ENCODE assay signal across 7 cellular contexts in genomic region chr17:51122473-51123115, GRCh38. TPM values are rescaled to one million over a fixed set of nuclear protein-coding genes. Genes with fewer than 3 reads are reported as not detected.
DNase-seq lines count a peak whose midpoint lies in the region; ATAC-seq and TF ChIP-seq lines count a peak whose summit lies in the region.
"Not testable (repeated sequence)": the region's sequence is repeated elsewhere in the genome, so short reads cannot be mapped to it uniquely, and the experiment has no call there.

No MANE protein-coding gene starts in this region.

- not testable (repeated sequence) for H4K8ac ChIP-seq in H9 (replicated peaks; ENCODE audit: insufficient read length, low read depth, low read length)

- peak overlapping the region; percentile 93 for H3K4me2 ChIP-seq in H9 (ENCODE audit: insufficient read depth, insufficient read length, low read length)

- not testable (repeated sequence) for H4K5ac ChIP-seq in H9 (ENCODE audit: insufficient read length, low read depth, low read length)

- H2AK5ac ChIP-seq in H9 (ENCODE audit: insufficient read length, low read length): not testable (repeated sequence)

- intact Hi-C loops in activated T-helper 2 cell treated with anti-CD3 and anti-CD28 coated beads, Interferon-gamma antibody, Interleukin-2, Interleukin-4, amounts not matched to agents 10 μg/mL and 5 μg/mL and 100 μg/mL, durations not matched to agents 14 hours and 24 hours and 36 hours (cut with micrococcal nuclease): loop anchor here (5.0 kb wide), 1 partner anchor 45 kb away; the partner anchor contains the start of gene NME2
- intact Hi-C loops in colonic mucosa (cut with DNase I): not testable (repeated sequence)

- H3K4me1 ChIP-seq in H9 (ENCODE audit: insufficient read depth, low read length); colonic mucosa; iPS-15b (ENCODE audit: control insufficient read depth, insufficient read depth, low read length): not testable (repeated sequence)
- peaks cover 39% of the 10 kb centered on the region for H3K4me1 ChIP-seq in SJSA1 (replicated peaks)

- H2BK120ac ChIP-seq in H9 (ENCODE audit: low read depth, low read length, poor library complexity, severe bottlenecking): not testable (repeated sequence)

- H2BK12ac ChIP-seq in H9 (ENCODE audit: insufficient read length, low read depth, low read length): not testable (repeated sequence)

- not testable (repeated sequence) for H3K9ac ChIP-seq in H9 (ENCODE audit: extremely low read depth, insufficient read length, low read length); iPS-15b (ENCODE audit: low read depth, low read length)
- peak overlapping the region in 1 of 2 donors; percentile 96 for H3K9ac ChIP-seq in colonic mucosa (ENCODE audit: low read depth in 2 of 2, low read length in 2 of 2)

- H3K27me3 ChIP-seq in H9 (ENCODE audit: insufficient read depth, low read length); SJSA1 (replicated peaks); colonic mucosa; iPS-15b (ENCODE audit: control insufficient read depth, insufficient read depth, low read length): not testable (repeated sequence)

- H3K27ac Mint-ChIP-seq in H9: peak overlapping the region; percentile 97 to 100 (median 99); a peak in 4 of 7 replicates
- peak overlapping the region; percentile 99 for H3K27ac Mint-ChIP-seq in activated T-helper 2 cell treated with anti-CD3 and anti-CD28 coated beads, Interferon-gamma antibody, Interleukin-2, Interleukin-4, amounts not matched to agents 10 μg/mL and 5 μg/mL and 100 μg/mL, durations not matched to agents 14 hours and 24 hours and 36 hours
- H3K27ac Mint-ChIP-seq in natural killer cell treated with Interleukin-12 subunit alpha and Interleukin-12 subunit beta and Interleukin-15 and Interleukin-18, amount 100 ng/mL, for 72 hours: peak overlapping the region; percentile 97 to 98

- not testable (repeated sequence) for DNase-seq in H9; SJSA1 (ENCODE audit: low read depth in 1 of 2, low spot score in 2 of 2); activated T-helper 2 cell treated with anti-CD3 and anti-CD28 coated beads, Interferon-gamma antibody, Interleukin-2, Interleukin-4, amounts not matched to agents 10 μg/mL and 5 μg/mL and 100 μg/mL, durations not matched to agents 14 hours and 24 hours and 36 hours (ENCODE audit: low spot score); colonic mucosa; natural killer cell treated with Interleukin-12 subunit alpha and Interleukin-12 subunit beta and Interleukin-15 and Interleukin-18, amount 100 ng/mL, for 72 hours (ENCODE audit: low spot score)
- peak; percentile 29 for DNase-seq in stimulated activated CD4-positive, alpha-beta T cell treated with anti-CD3 and anti-CD28 coated beads, Interleukin-15, amount 100 ng/mL, for 24 hours

- H3K27me3 Mint-ChIP-seq in H9 (ENCODE audit: low read depth); activated T-helper 2 cell treated with anti-CD3 and anti-CD28 coated beads, Interferon-gamma antibody, Interleukin-2, Interleukin-4, amounts not matched to agents 10 μg/mL and 5 μg/mL and 100 μg/mL, durations not matched to agents 14 hours and 24 hours and 36 hours (ENCODE audit: low read depth); natural killer cell treated with Interleukin-12 subunit alpha and Interleukin-12 subunit beta and Interleukin-15 and Interleukin-18, amount 100 ng/mL, for 72 hours: not testable (repeated sequence)

- H3K14ac ChIP-seq in H9 (ENCODE audit: insufficient read depth, low read length): not testable (repeated sequence)

- H3K27ac ChIP-seq in H9 (ENCODE audit: insufficient read length, low read depth, low read length): peak overlapping the region; percentile 98
- peak overlapping the region; percentile 96 for H3K27ac ChIP-seq in SJSA1
- peak overlapping the region; percentile 98 for H3K27ac ChIP-seq in colonic mucosa

- H2BK15ac ChIP-seq in H9 (ENCODE audit: low read depth, low read length): not testable (repeated sequence)

- not testable (repeated sequence) for H3T11ph ChIP-seq in H9 (ENCODE audit: low read length)

- H3K4me1 Mint-ChIP-seq in H9: peaks cover 25% of the 10 kb centered on the region in 2 experiments
- peaks cover 33% of the 10 kb centered on the region for H3K4me1 Mint-ChIP-seq in activated T-helper 2 cell treated with anti-CD3 and anti-CD28 coated beads, Interferon-gamma antibody, Interleukin-2, Interleukin-4, amounts not matched to agents 10 μg/mL and 5 μg/mL and 100 μg/mL, durations not matched to agents 14 hours and 24 hours and 36 hours (ENCODE audit: low read depth)
- peaks cover 25 to 32% of the 10 kb centered on the region in 2 donors for H3K4me1 Mint-ChIP-seq in natural killer cell treated with Interleukin-12 subunit alpha and Interleukin-12 subunit beta and Interleukin-15 and Interleukin-18, amount 100 ng/mL, for 72 hours (ENCODE audit: low read depth in 2 of 2)

- H2BK20ac ChIP-seq in H9 (ENCODE audit: low read depth, low read length, poor library complexity, severe bottlenecking): not testable (repeated sequence)

- not testable (repeated sequence) for H3K36me3 Mint-ChIP-seq in H9 (ENCODE audit: insufficient read depth in 1 of 3, low read depth in 3 of 3); activated T-helper 2 cell treated with anti-CD3 and anti-CD28 coated beads, Interferon-gamma antibody, Interleukin-2, Interleukin-4, amounts not matched to agents 10 μg/mL and 5 μg/mL and 100 μg/mL, durations not matched to agents 14 hours and 24 hours and 36 hours (ENCODE audit: low read depth); natural killer cell treated with Interleukin-12 subunit alpha and Interleukin-12 subunit beta and Interleukin-15 and Interleukin-18, amount 100 ng/mL, for 72 hours

- peak overlapping the region; percentile 94 for H3K4me3 ChIP-seq in SJSA1
- not testable (repeated sequence) for H3K4me3 ChIP-seq in colonic mucosa
- peak overlapping the region; percentile 87 for H3K4me3 ChIP-seq in iPS-15b (ENCODE audit: low read depth, low read length)

- WGBS in H9 (ENCODE audit: extremely low coverage, insufficient read length, low lambda C conversion rate): no CpG with 5 or more reads among the region's 10 CpGs

- peak overlapping the region; percentile 80 to 92 for H3K4me3 Mint-ChIP-seq in H9
- not testable (repeated sequence) for H3K4me3 Mint-ChIP-seq in activated T-helper 2 cell treated with anti-CD3 and anti-CD28 coated beads, Interferon-gamma antibody, Interleukin-2, Interleukin-4, amounts not matched to agents 10 μg/mL and 5 μg/mL and 100 μg/mL, durations not matched to agents 14 hours and 24 hours and 36 hours (ENCODE audit: low read depth)
- peak overlapping the region; percentile 99 for H3K4me3 Mint-ChIP-seq in natural killer cell treated with Interleukin-12 subunit alpha and Interleukin-12 subunit beta and Interleukin-15 and Interleukin-18, amount 100 ng/mL, for 72 hours

- not testable (repeated sequence) for ATAC-seq in natural killer cell treated with Interleukin-12 subunit alpha and Interleukin-12 subunit beta and Interleukin-15 and Interleukin-18, amount 100 ng/mL, for 72 hours

- H2AFZ ChIP-seq in H9 (ENCODE audit: low read length): not testable (repeated sequence)

- not testable (repeated sequence) for H4K20me1 ChIP-seq in H9 (ENCODE audit: control insufficient read depth, insufficient read depth, insufficient read length)

- peaks cover 11% of the 10 kb centered on the region for H3K36me3 ChIP-seq in SJSA1
- H3K36me3 ChIP-seq in colonic mucosa; iPS-15b (ENCODE audit: control insufficient read depth, insufficient read depth, low read length): not testable (repeated sequence)

- not testable (repeated sequence) for H3K9me3 ChIP-seq in H9 (ENCODE audit: control insufficient read depth, low read depth, low read length); SJSA1 (replicated peaks); colonic mucosa; iPS-15b (ENCODE audit: control insufficient read depth, insufficient read depth, low read length)

- peaks cover 12% of the 10 kb centered on the region for H3K79me2 ChIP-seq in H9 (ENCODE audit: insufficient read depth, low read length)

- not testable (repeated sequence) for H3K18ac ChIP-seq in H9 (ENCODE audit: insufficient read length, low read depth, low read length)

- H4K91ac ChIP-seq in H9 (ENCODE audit: insufficient read length, low read depth, low read length): not testable (repeated sequence)

- H3K23ac ChIP-seq in H9 (ENCODE audit: insufficient read length, low read depth, low read length): not testable (repeated sequence)

- H3K23me2 ChIP-seq in H9 (ENCODE audit: insufficient read length, low read depth, low read length, poor library complexity, severe bottlenecking): peaks cover 13% of the 10 kb centered on the region

- H3K56ac ChIP-seq in H9 (ENCODE audit: insufficient read length, low read depth, low read length): not testable (repeated sequence)

- not testable (repeated sequence) for H3K4ac ChIP-seq in H9 (ENCODE audit: low read depth, low read length)

- not testable (repeated sequence) for H3K9me3 Mint-ChIP-seq in H9; activated T-helper 2 cell treated with anti-CD3 and anti-CD28 coated beads, Interferon-gamma antibody, Interleukin-2, Interleukin-4, amounts not matched to agents 10 μg/mL and 5 μg/mL and 100 μg/mL, durations not matched to agents 14 hours and 24 hours and 36 hours; natural killer cell treated with Interleukin-12 subunit alpha and Interleukin-12 subunit beta and Interleukin-15 and Interleukin-18, amount 100 ng/mL, for 72 hours

- TF ChIP-seq CTCF in H9 (conservative IDR thresholded peaks at IDR 0.05); colonic mucosa (IDR thresholded peaks at IDR 0.05): not testable (repeated sequence)

- not testable (repeated sequence) for H3K79me1 ChIP-seq in H9 (ENCODE audit: insufficient read depth, low read depth, low read length, poor library complexity, severe bottlenecking)

- not testable (repeated sequence) for H2BK5ac ChIP-seq in H9 (ENCODE audit: insufficient read length, low read length)

RNA-seq across cellular contexts. Expression of gene SPAG9, which starts 1.9 kb away (rescaled TPM):
- total RNA-seq in H9 (2021) (49.7 and 54.3 TPM in 2 replicates), colonic mucosa (10 to 100 TPM; 46.0 to 67.0 TPM)
- 101 and 138 TPM in 2 replicates for total RNA-seq in SJSA1 (2014; rRNA removed; shearing (Covaris generic))
- 48.1 and 48.3 TPM in 2 replicates for total RNA-seq in activated T-helper 2 cell treated with anti-CD3 and anti-CD28 coated beads, Interferon-gamma antibody, Interleukin-2, Interleukin-4, amounts not matched to agents 10 μg/mL and 5 μg/mL and 100 μg/mL, durations not matched to agents 14 hours and 24 hours and 36 hours
- total RNA-seq in natural killer cell treated with Interleukin-12 subunit alpha and Interleukin-12 subunit beta and Interleukin-15 and Interleukin-18, amount 100 ng/mL, for 72 hours: 10 to 100 TPM; 49.2 to 87.5 TPM

RNA-seq across cellular contexts. Expression of gene NME1, which starts 30.8 kb away (rescaled TPM):
- total RNA-seq in H9 (2021): 206 and 220 TPM in 2 replicates
- 314 and 437 TPM in 2 replicates for total RNA-seq in SJSA1 (2014; rRNA removed; shearing (Covaris generic))
- 360 and 373 TPM in 2 replicates for total RNA-seq in activated T-helper 2 cell treated with anti-CD3 and anti-CD28 coated beads, Interferon-gamma antibody, Interleukin-2, Interleukin-4, amounts not matched to agents 10 μg/mL and 5 μg/mL and 100 μg/mL, durations not matched to agents 14 hours and 24 hours and 36 hours
- 100 to 1,000 TPM in 1 of 2 donors, 10 to 100 TPM in 1; 37.1 to 168 TPM for total RNA-seq in colonic mucosa
- total RNA-seq in natural killer cell treated with Interleukin-12 subunit alpha and Interleukin-12 subunit beta and Interleukin-15 and Interleukin-18, amount 100 ng/mL, for 72 hours: 100 to 1,000 TPM; 188 to 245 TPM

RNA-seq across cellular contexts. Expression of gene NME2, which starts 43.6 kb away (rescaled TPM):
- total RNA-seq in H9 (2021): 811 and 819 TPM in 2 replicates
- total RNA-seq in SJSA1 (2014; rRNA removed; shearing (Covaris generic)): 970 and 1,165 TPM in 2 replicates
- 708 and 735 TPM in 2 replicates for total RNA-seq in activated T-helper 2 cell treated with anti-CD3 and anti-CD28 coated beads, Interferon-gamma antibody, Interleukin-2, Interleukin-4, amounts not matched to agents 10 μg/mL and 5 μg/mL and 100 μg/mL, durations not matched to agents 14 hours and 24 hours and 36 hours
- 100 to 1,000 TPM; 428 to 708 TPM for total RNA-seq in colonic mucosa
- total RNA-seq in natural killer cell treated with Interleukin-12 subunit alpha and Interleukin-12 subunit beta and Interleukin-15 and Interleukin-18, amount 100 ng/mL, for 72 hours: 100 to 1,000 TPM; 401 to 499 TPM
